In genomic region chr7:54933610-54934009, GRCh38 we compare ENCODE assay signal across 8 cellular contexts.
DNase-seq lines count a peak whose midpoint lies in the region; ATAC-seq and TF ChIP-seq lines count a peak whose summit lies in the region.

No MANE protein-coding gene starts in this region.

- H3K9me3 Mint-ChIP-seq in stimulated activated effector memory CD8-positive, alpha-beta T cell treated with anti-CD3 and anti-CD28 coated beads, Interleukin-12 subunit alpha, Interleukin-12 subunit beta, amount 100 ng/mL, for 72 hours: peaks cover 5% of the 10 kb centered on the region

- TF ChIP-seq POLR2A in testis (IDR thresholded peaks at IDR 0.05): no peak

- peak overlapping the region in 1 of 2 donors; percentile 43 for H3K9ac ChIP-seq in colonic mucosa (ENCODE audit: low read depth in 2 of 2, low read length in 2 of 2)

- no peaks in the 10 kb centered on the region for H3K27me3 ChIP-seq in colonic mucosa
- no peaks in the 10 kb centered on the region for H3K27me3 ChIP-seq in lower lobe of right lung (ENCODE audit: low read depth)
- H3K27me3 ChIP-seq in testis: no peaks in the 10 kb centered on the region

- no peak for TF ChIP-seq CTCF in LNCaP clone FGC (IDR thresholded peaks at IDR 0.05; ENCODE audit: control insufficient read depth, extremely low read depth, insufficient read depth)
- TF ChIP-seq CTCF in colonic mucosa (IDR thresholded peaks at IDR 0.05): no peak
- TF ChIP-seq CTCF in lower lobe of right lung (IDR thresholded peaks at IDR 0.05): no peak
- TF ChIP-seq CTCF in testis (IDR thresholded peaks at IDR 0.05): no peak

- H3K27ac ChIP-seq in colonic mucosa (no peak overlapping the region), lower lobe of right lung (peak overlapping the region; percentile 69), testis (peak overlapping the region; percentile 64 to 70)

- no peaks in the 10 kb centered on the region for H3K36me3 Mint-ChIP-seq in stimulated activated effector memory CD8-positive, alpha-beta T cell treated with anti-CD3 and anti-CD28 coated beads, Interleukin-12 subunit alpha, Interleukin-12 subunit beta, amount 100 ng/mL, for 72 hours

- WGBS in testis, 2 donors: 21% methylated on average over 3 of the region's 3 CpGs

- peak overlapping the region; percentile 28; the same call in 1 of the 2 replicates for H3K4me3 ChIP-seq in LNCaP clone FGC (ENCODE audit: low read depth, low read length)
- H3K4me3 ChIP-seq in colonic mucosa: peak overlapping the region; percentile 36
- peak overlapping the region; percentile 47 for H3K4me3 ChIP-seq in lower lobe of right lung
- H3K4me3 ChIP-seq in testis: peak overlapping the region; percentile 54 to 63

- no peaks in the 10 kb centered on the region for H3K9me3 ChIP-seq in colonic mucosa
- peaks cover 12% of the 10 kb centered on the region for H3K9me3 ChIP-seq in lower lobe of right lung
- no peaks in the 10 kb centered on the region for H3K9me3 ChIP-seq in testis

- ATAC-seq in lower lobe of right lung: no peak
- no peak for ATAC-seq in GM21529 (IDR thresholded peaks at IDR 0.05; ENCODE audit: unreplicated experiment)
- no peak for ATAC-seq in HG02852 (IDR thresholded peaks at IDR 0.05; ENCODE audit: unreplicated experiment)
- ATAC-seq in stimulated activated effector memory CD8-positive, alpha-beta T cell treated with anti-CD3 and anti-CD28 coated beads, Interleukin-12 subunit alpha, Interleukin-12 subunit beta, amount 100 ng/mL, for 72 hours: no peak

- no peak overlapping the region for H3K4me3 Mint-ChIP-seq in stimulated activated effector memory CD8-positive, alpha-beta T cell treated with anti-CD3 and anti-CD28 coated beads, Interleukin-12 subunit alpha, Interleukin-12 subunit beta, amount 100 ng/mL, for 72 hours

- intact Hi-C loops in colonic mucosa (cut with DNase I): no loop called here
- intact Hi-C loops in lower lobe of right lung (cut with DNase I): no loop called here
- intact Hi-C loops in testis (cut with DNase I; ENCODE audit: low total_unique reads): no loop called here

- no peak for DNase-seq in LNCaP clone FGC (ENCODE audit: low read depth)
- DNase-seq in colonic mucosa: no peak
- no peak for DNase-seq in lower lobe of right lung
- DNase-seq in testis: no peak
- no peak for DNase-seq in NCI-H2029 (lab: John Stamatoyannopoulos, UW)
- DNase-seq in stimulated activated effector memory CD8-positive, alpha-beta T cell treated with anti-CD3 and anti-CD28 coated beads, Interleukin-12 subunit alpha, Interleukin-12 subunit beta, amount 100 ng/mL, for 72 hours (ENCODE audit: low spot score in 2 of 2): no peak

- H3K36me3 ChIP-seq in colonic mucosa (no peaks in the 10 kb centered on the region), lower lobe of right lung (no peaks in the 10 kb centered on the region), testis (ENCODE audit: low read depth, missing control alignments) (no peaks in the 10 kb centered on the region)

- H3K4me1 ChIP-seq in colonic mucosa (peaks cover 3% of the 10 kb centered on the region), lower lobe of right lung (peaks cover 7% of the 10 kb centered on the region), testis (peaks cover 5% of the 10 kb centered on the region)

- no peak overlapping the region for H3K27ac Mint-ChIP-seq in stimulated activated effector memory CD8-positive, alpha-beta T cell treated with anti-CD3 and anti-CD28 coated beads, Interleukin-12 subunit alpha, Interleukin-12 subunit beta, amount 100 ng/mL, for 72 hours

- H3K4me1 Mint-ChIP-seq in stimulated activated effector memory CD8-positive, alpha-beta T cell treated with anti-CD3 and anti-CD28 coated beads, Interleukin-12 subunit alpha, Interleukin-12 subunit beta, amount 100 ng/mL, for 72 hours: peaks cover 5% of the 10 kb centered on the region
